15 cellular contexts compared by ENCODE assay signal in genomic region chr16:24117680-24118079, GRCh38.
"Had no signal": no experiment of that assay in that cellular context is flagged by ENCODE, and none has a peak within 500 bp of the region (broad histone marks: within the 10 kb centered on the region; RNA-seq: fewer than 3 reads in every experiment).

No MANE protein-coding gene starts in this region.

- H3K27me3 ChIP-seq: gastroesophageal sphincter, heart left ventricle, suprapubic skin, upper lobe of left lung had no signal

- H3K4me3 ChIP-seq: gastroesophageal sphincter, heart left ventricle, suprapubic skin, upper lobe of left lung had no signal

- H3K9me3 ChIP-seq: gastroesophageal sphincter, suprapubic skin, upper lobe of left lung had no signal

- H3K27ac ChIP-seq: gastroesophageal sphincter, suprapubic skin, upper lobe of left lung had no signal

- ATAC-seq: activated CD8-positive, alpha-beta T cell treated with anti-CD3 and anti-CD28 coated beads for 36 hours; esophagus mucosa; gastroesophageal sphincter had no signal

- DNase-seq: activated CD4-positive, alpha-beta T cell treated with anti-CD3 and anti-CD28 coated beads, Interleukin-2, amount 10 ng/mL, durations not matched to agents 24 days and 14 days; activated CD8-positive, alpha-beta T cell treated with anti-CD3 and anti-CD28 coated beads for 36 hours; activated naive CD4-positive, alpha-beta T cell treated with Interleukin-2 at 50 U/mL for 16 hours; activated T-cell treated with anti-CD3 and anti-CD28 coated beads, Interleukin-2, amount 50 U/mL, for 24 hours; cortex of kidney; effector CD4-positive, alpha-beta T cell; mammary epithelial cell; occipital lobe; T-helper 1 cell; T-helper 9 cell; upper lobe of left lung had no signal

- H3K4me1 ChIP-seq: gastroesophageal sphincter, suprapubic skin, upper lobe of left lung had no signal
